In genomic region chr7:135181261-135181928, GRCh38 we compare ENCODE assay signal across 18 cellular contexts. TPM values are rescaled to one million over a fixed set of nuclear protein-coding genes. Genes with fewer than 3 reads are reported as not detected.
A peak's percentile ranks its signal among the peaks of the same experiment; 100 is the strongest.
DNase-seq lines count a peak whose midpoint lies in the region; ATAC-seq, FAIRE-seq and TF ChIP-seq lines count a peak whose summit lies in the region.
"Had no signal": no experiment of that assay in that cellular context is flagged by ENCODE, and none has a peak within 500 bp of the region (broad histone marks: within the 10 kb centered on the region; RNA-seq: fewer than 3 reads in every experiment).

No MANE protein-coding gene starts in this region.

- WGBS in GM12878 (ENCODE audit: insufficient coverage, insufficient replicate concordance, low lambda C conversion rate, missing lambda C conversion rate), result 100% methylated on average over 3 of the region's 3 CpGs

- POLR2A ChIA-PET in GM12878 (lab: Charles Lee), result interaction anchor here (0.5 to 9.9 kb wide), 2 partner anchors 8 to 25 kb away, joined by 3 to 155 read pairs; partner anchors contain the start of gene CYREN

- BruUV-seq in GM12878 (replicated peaks; lab: Mats Ljungman, UMichigan), result no TSS peak

- no peaks in the 10 kb centered on the region for H4K20me1 ChIP-seq in GM12878 (ENCODE audit: control insufficient read depth, insufficient read depth)
- H4K20me1 ChIP-seq: BLaER1 had no signal

- H3K4me3 ChIP-seq in GM12878 (no peak overlapping the region), subcutaneous abdominal adipose tissue (ENCODE audit: low read depth in 1 of 5, low read length in 5 of 5) (peak overlapping the region in 4 of 5 donors; percentile 32 to 42 (median 36)), upper lobe of right lung (no peak overlapping the region)
- H3K4me3 ChIP-seq: BLaER1 had no signal

- H3K9me3 ChIP-seq in GM12878 (replicated peaks; ENCODE audit: control insufficient read depth, insufficient read depth, low read length), result peaks cover 48% of the 10 kb centered on the region
- H3K9me3 ChIP-seq in subcutaneous abdominal adipose tissue (ENCODE audit: control insufficient read depth in 5 of 5, low read length in 5 of 5), result peaks cover 15 to 45% (median 36%) of the 10 kb centered on the region in 5 donors
- peaks cover 25% of the 10 kb centered on the region for H3K9me3 ChIP-seq in upper lobe of right lung

- peaks cover 31% of the 10 kb centered on the region for H3K79me2 ChIP-seq in GM12878 (ENCODE audit: control insufficient read depth, insufficient read depth, low read length)

- in situ Hi-C loops in GM12878 (cut with MboI), result no loop called here

- H3K27ac ChIP-seq in GM12878 (ENCODE audit: control insufficient read depth, insufficient read depth) (no peak overlapping the region), subcutaneous abdominal adipose tissue (ENCODE audit: low read depth, low read length) (no peak overlapping the region), upper lobe of right lung (no peak overlapping the region)
- H3K27ac ChIP-seq: 22Rv1, BLaER1 had no signal

- DNase-seq in DMS53 (lab: John Stamatoyannopoulos, UW) (peak; percentile 20), DMS53 treated with DMSO at 0.1 percent for 48 hours (lab: John Stamatoyannopoulos, UW; ENCODE audit: unreplicated experiment) (no peak), GM12878 (ENCODE audit: low read depth, low spot score) (no peak), upper lobe of right lung (no peak), NCI-H446 (lab: John Stamatoyannopoulos, UW) (no peak)
- DNase-seq: AML-193, Caco-2, DMS79, GOT3, H9 had no signal

- TF ChIP-seq CTCF in GM12878 (IDR thresholded peaks at IDR 0.05 in 2 of 3, conservative IDR thresholded peaks at IDR 0.05 in 1 of 3; ENCODE audit: control insufficient read depth in 2 of 3, extremely low read depth in 1 of 3, insufficient read depth in 1 of 3, low read depth in 3 of 3, low read length in 3 of 3), result no peak
- no peak for TF ChIP-seq CTCF in upper lobe of right lung (IDR thresholded peaks at IDR 0.05)

- no peak for TF ChIP-seq EP300 in GM12878 (IDR thresholded peaks at IDR 0.05; ENCODE audit: borderline replicate concordance in 1 of 2, control insufficient read depth in 1 of 2, low read depth in 2 of 2, low read length in 2 of 2)

- intact Hi-C loops in GM12878 (cut with micrococcal nuclease; ENCODE audit: unreplicated experiment), result no loop called here
- intact Hi-C loops in upper lobe of right lung (cut with DNase I), result no loop called here

- SMC1A ChIA-PET in GM12878 (lab: Charles Lee; ENCODE audit: uncharacterized antibody, unreplicated experiment), result interaction anchor here (0.6 to 1.9 kb wide), 6 partner anchors 11 to 93 kb away, joined by 3 to 5 read pairs (median 4); partner anchors contain the start of gene CYREN

- H3K27me3 ChIP-seq in GM12878 (replicated peaks in 1 of 2; ENCODE audit: control insufficient read depth in 2 of 2, insufficient read depth in 2 of 2, low read length in 1 of 2) (no peaks in the 10 kb centered on the region), subcutaneous abdominal adipose tissue (ENCODE audit: control insufficient read depth in 5 of 5, insufficient read depth in 4 of 5, low read length in 5 of 5) (no peaks in the 10 kb centered on the region), upper lobe of right lung (no peaks in the 10 kb centered on the region)
- H3K27me3 ChIP-seq: BLaER1 had no signal

- CTCF ChIA-PET in GM12878 (lab: Yijun Ruan, JAX), result interaction anchor here (0.6 kb wide), 1 partner anchor 424 kb away, joined by 3 read pairs; no protein-coding TSS in a partner anchor

- no peak for TF ChIP-seq POLR2A in GM12878 (IDR thresholded peaks at IDR 0.05; ENCODE audit: low read depth, low read length)

- no peak overlapping the region for H2AFZ ChIP-seq in GM12878 (ENCODE audit: control insufficient read depth, low read depth, low read length)

- H3K9ac ChIP-seq in GM12878 (ENCODE audit: control insufficient read depth, insufficient read depth, low read length), result no peak overlapping the region
- no peak overlapping the region for H3K9ac ChIP-seq in subcutaneous abdominal adipose tissue (ENCODE audit: low read length in 5 of 5)
- H3K9ac ChIP-seq: BLaER1 had no signal

- peaks cover 10% of the 10 kb centered on the region for H3K4me1 ChIP-seq in GM12878 (ENCODE audit: control insufficient read depth, insufficient read depth, low read length)
- no peaks in the 10 kb centered on the region for H3K4me1 ChIP-seq in subcutaneous abdominal adipose tissue (ENCODE audit: control insufficient read depth in 5 of 5, insufficient read depth in 5 of 5, low read length in 5 of 5)
- no peaks in the 10 kb centered on the region for H3K4me1 ChIP-seq in upper lobe of right lung

- H3K36me3 ChIP-seq in GM12878 (ENCODE audit: control insufficient read depth in 2 of 2, insufficient read depth in 2 of 2, low read length in 1 of 2), result peaks cover 25 to 55% of the 10 kb centered on the region in 2 experiments
- H3K36me3 ChIP-seq in subcutaneous abdominal adipose tissue (ENCODE audit: control insufficient read depth in 5 of 5, insufficient read depth in 5 of 5, low read length in 5 of 5), result peaks cover 19 to 66% (median 57%) of the 10 kb centered on the region in 5 donors
- peaks cover 42% of the 10 kb centered on the region for H3K36me3 ChIP-seq in upper lobe of right lung

- FAIRE-seq in GM12878 (lab: Jason Lieb, UNC), result no peak
- FAIRE-seq: GM12891 had no signal

- ATAC-seq in GM12878 (no peak), upper lobe of right lung (no peak)

- no peak overlapping the region for H3K4me2 ChIP-seq in GM12878 (ENCODE audit: control insufficient read depth, insufficient read depth)
- H3K4me2 ChIP-seq: BLaER1 had no signal

- RAD21 ChIA-PET in GM12878 (lab: Charles Lee; ENCODE audit: unreplicated experiment), result no interaction called here

- no peak for TF ChIP-seq RAD21 in GM12878 (IDR thresholded peaks at IDR 0.05; ENCODE audit: insufficient read depth, low read depth, low read length)

RNA-seq across cellular contexts. Expression of gene CYREN, which starts 10.9 kb away (rescaled TPM):
- total RNA-seq in GM12878 (2013; cell fraction: nucleolus; rRNA removed), result 111 and 122 TPM in 2 replicates
- total RNA-seq in GM12878 (2014; rRNA removed) (61.3 and 61.5 TPM in 2 replicates), GM12878 (2014; rRNA removed; fragmentation: Illumina TruSeq; extraction: Trizol) (48.3 and 50.8 TPM in 2 replicates), GM12878 (2021) (55.3 and 58.0 TPM in 2 replicates), upper lobe of right lung (39.3 TPM)
- polyA plus RNA-seq in GM12878 (2011; ENCODE audit: low read depth), result 30.9 TPM
- polyA plus RNA-seq in GM12878 (2011; rRNA removed) (64.3 and 64.5 TPM in 2 replicates), GM12878 (2014; fragmentation: Illumina TruSeq; extraction: Trizol) (42.5 and 46.0 TPM in 2 replicates), GM12878 (2014; fragmentation: Nextera tagmentation; extraction: Ambion mirVana) (10 to 100 TPM in 1 of 2 experiments, 1 to 10 TPM in 1; 8.7 to 12.9 TPM), GM12878 (2014; rRNA removed) (49.6 and 54.6 TPM in 2 replicates), GM12878 (2016; fragmentation: Nextera tagmentation; extraction: Ambion mirVana) (10 to 100 TPM; 56.7 to 57.7 TPM)
- 66.1 and 70.1 TPM in 2 replicates for polyA plus RNA-seq in GM12878 (2011; cell fraction: cytosol; rRNA removed)
- 56.5 and 56.8 TPM in 2 replicates for polyA plus RNA-seq in GM12878 (2011; cell fraction: nucleus; rRNA removed)
- polyA plus RNA-seq in GM12878 (2012), result 44.2 and 50.8 TPM in 2 replicates
- 66.1 and 105 TPM in 2 replicates for polyA minus RNA-seq in GM12878 (2011; rRNA and poly(A)+ RNA removed)
- polyA minus RNA-seq in GM12878 (2011; cell fraction: cytosol; rRNA and poly(A)+ RNA removed), result 22.8 and 23.1 TPM in 2 replicates
- 65.0 and 93.4 TPM in 2 replicates for polyA minus RNA-seq in GM12878 (2011; cell fraction: nucleus; rRNA and poly(A)+ RNA removed)

RNA-seq across cellular contexts. Expression of gene WDR91, which starts 29.9 kb away (rescaled TPM):
- total RNA-seq in GM12878 (2013; cell fraction: nucleolus; rRNA removed), result 127 and 142 TPM in 2 replicates
- 26.0 TPM in 2 replicates for total RNA-seq in GM12878 (2014; rRNA removed)
- total RNA-seq in GM12878 (2014; rRNA removed; fragmentation: Illumina TruSeq; extraction: Trizol), result 13.3 and 15.8 TPM in 2 replicates
- total RNA-seq in GM12878 (2021), result 27.4 TPM in 2 replicates
- polyA plus RNA-seq in GM12878 (2011; ENCODE audit: low read depth), result 11.4 TPM
- 61.8 and 83.3 TPM in 2 replicates for polyA plus RNA-seq in GM12878 (2011; rRNA removed)
- 79.6 and 99.6 TPM in 2 replicates for polyA plus RNA-seq in GM12878 (2011; cell fraction: cytosol; rRNA removed)
- polyA plus RNA-seq in GM12878 (2011; cell fraction: nucleus; rRNA removed), result 285 and 340 TPM in 2 replicates
- polyA plus RNA-seq in GM12878 (2012), result 19.4 and 28.1 TPM in 2 replicates
- 13.7 and 17.8 TPM in 2 replicates for polyA plus RNA-seq in GM12878 (2014; fragmentation: Illumina TruSeq; extraction: Trizol)
- 10 to 100 TPM in 1 of 2 experiments, 1 to 10 TPM in 1; 7.6 to 10.1 TPM for polyA plus RNA-seq in GM12878 (2014; fragmentation: Nextera tagmentation; extraction: Ambion mirVana)
- polyA plus RNA-seq in GM12878 (2014; rRNA removed), result 31.9 and 37.2 TPM in 2 replicates
- polyA plus RNA-seq in GM12878 (2016; fragmentation: Nextera tagmentation; extraction: Ambion mirVana), result 10 to 100 TPM; 13.4 to 15.2 TPM
- 59.1 and 118 TPM in 2 replicates for polyA minus RNA-seq in GM12878 (2011; rRNA and poly(A)+ RNA removed)
- 27.2 and 29.9 TPM in 2 replicates for polyA minus RNA-seq in GM12878 (2011; cell fraction: cytosol; rRNA and poly(A)+ RNA removed)
- 68.1 and 80.8 TPM in 2 replicates for polyA minus RNA-seq in GM12878 (2011; cell fraction: nucleus; rRNA and poly(A)+ RNA removed)
- 30.0 TPM for total RNA-seq in upper lobe of right lung

RNA-seq across cellular contexts. Expression of gene TMEM140, which starts 33.5 kb away (rescaled TPM):
- 69.2 and 83.7 TPM in 2 replicates for total RNA-seq in GM12878 (2013; cell fraction: nucleolus; rRNA removed)
- total RNA-seq in GM12878 (2014; rRNA removed) (2.4 and 2.9 TPM in 2 replicates), GM12878 (2014; rRNA removed; fragmentation: Illumina TruSeq; extraction: Trizol) (3.3 and 4.3 TPM in 2 replicates), GM12878 (2021) (3.0 and 5.2 TPM in 2 replicates), upper lobe of right lung (31.2 TPM)
- polyA plus RNA-seq in GM12878 (2011; ENCODE audit: low read depth), result 18.1 TPM
- polyA plus RNA-seq in GM12878 (2011; rRNA removed) (16.7 and 20.7 TPM in 2 replicates), GM12878 (2014; fragmentation: Illumina TruSeq; extraction: Trizol) (3.2 and 3.7 TPM in 2 replicates), GM12878 (2014; fragmentation: Nextera tagmentation; extraction: Ambion mirVana) (1 to 10 TPM in 1 of 2 experiments, under 1 TPM in 1; 0.85 to 1.1 TPM), GM12878 (2014; rRNA removed) (3.1 and 3.3 TPM in 2 replicates), GM12878 (2016; fragmentation: Nextera tagmentation; extraction: Ambion mirVana) (10 to 100 TPM; 11.2 to 12.4 TPM)
- polyA plus RNA-seq in GM12878 (2011; cell fraction: cytosol; rRNA removed), result 18.6 and 18.9 TPM in 2 replicates
- polyA plus RNA-seq in GM12878 (2011; cell fraction: nucleus; rRNA removed), result 12.3 and 14.9 TPM in 2 replicates
- 25.4 and 32.2 TPM in 2 replicates for polyA plus RNA-seq in GM12878 (2012)
- 21.2 and 24.0 TPM in 2 replicates for polyA minus RNA-seq in GM12878 (2011; rRNA and poly(A)+ RNA removed)
- polyA minus RNA-seq in GM12878 (2011; cell fraction: cytosol; rRNA and poly(A)+ RNA removed), result 6.5 and 8.0 TPM in 2 replicates
- 20.4 and 28.7 TPM in 2 replicates for polyA minus RNA-seq in GM12878 (2011; cell fraction: nucleus; rRNA and poly(A)+ RNA removed)
- total RNA-seq: A673, G401, H9 had no signal

RNA-seq across cellular contexts. Expression of gene STRA8, which starts 52.2 kb away (rescaled TPM):
- not detected in 2 replicates for total RNA-seq in GM12878 (2013; cell fraction: nucleolus; rRNA removed)
- total RNA-seq in GM12878 (2014; rRNA removed), result not detected in 2 replicates
- not detected in 2 replicates for total RNA-seq in GM12878 (2014; rRNA removed; fragmentation: Illumina TruSeq; extraction: Trizol)
- not detected in 2 replicates for total RNA-seq in GM12878 (2021)
- not detected for polyA plus RNA-seq in GM12878 (2011; ENCODE audit: low read depth)
- polyA plus RNA-seq in GM12878 (2011; rRNA removed), result 0.14 and 0.15 TPM in 2 replicates
- polyA plus RNA-seq in GM12878 (2011; cell fraction: cytosol; rRNA removed), result 0.06 and 0.10 TPM in 2 replicates
- 0.57 and 0.87 TPM in 2 replicates for polyA plus RNA-seq in GM12878 (2011; cell fraction: nucleus; rRNA removed)
- polyA plus RNA-seq in GM12878 (2012), result not detected in 2 replicates
- polyA plus RNA-seq in GM12878 (2014; fragmentation: Illumina TruSeq; extraction: Trizol), result not detected in 2 replicates
- polyA plus RNA-seq in GM12878 (2014; fragmentation: Nextera tagmentation; extraction: Ambion mirVana), result not detected
- polyA plus RNA-seq in GM12878 (2014; rRNA removed), result not detected in 2 replicates
- polyA plus RNA-seq in GM12878 (2016; fragmentation: Nextera tagmentation; extraction: Ambion mirVana), result not detected
- not detected in 2 replicates for polyA minus RNA-seq in GM12878 (2011; rRNA and poly(A)+ RNA removed)
- not detected in 2 replicates for polyA minus RNA-seq in GM12878 (2011; cell fraction: cytosol; rRNA and poly(A)+ RNA removed)
- not detected in 2 replicates for polyA minus RNA-seq in GM12878 (2011; cell fraction: nucleus; rRNA and poly(A)+ RNA removed)
- not detected for total RNA-seq in upper lobe of right lung
- total RNA-seq: A673; Caco-2; CD8-positive, alpha-beta memory T cell; G401; H9; HT1080 had no signal
- polyA plus RNA-seq: CD8-positive, alpha-beta memory T cell had no signal

Comparison
In these comparisons a context has a peak if more than half of its experiments do, and no peak if none do; other contexts are left out.
1. H3K4me3 ChIP-seq: peak in subcutaneous abdominal adipose tissue (4 of 5); none in GM12878 (single experiment) and upper lobe of right lung (single experiment).